Comparison of ENCODE assay signal across 8 cellular contexts in genomic region chr5:151150484-151151262, GRCh38.
A peak's percentile ranks its signal among the peaks of the same experiment; 100 is the strongest.
DNase-seq lines count a peak whose midpoint lies in the region; ATAC-seq and TF ChIP-seq lines count a peak whose summit lies in the region.

No MANE protein-coding gene starts in this region.

- H3K27me3 ChIP-seq in ACC112 (ENCODE audit: insufficient read depth, low read length) (no peaks in the 10 kb centered on the region), brain microvascular endothelial cell (replicated peaks) (no peaks in the 10 kb centered on the region)

- no peaks in the 10 kb centered on the region for H3K9me3 Mint-ChIP-seq in T-helper 1 cell treated with Interleukin-12 subunit alpha and Interleukin-12 subunit beta and Interleukin-4 antibody, amounts not matched to agents 30 μg/mL and 1 μg/mL, for 36 hours
- H3K9me3 Mint-ChIP-seq in memory B cell = no peaks in the 10 kb centered on the region

- TF ChIP-seq CTCF in brain microvascular endothelial cell (IDR thresholded peaks at IDR 0.05; ENCODE audit: low read depth, low read length, missing control alignments) = no peak

- H3K27ac ChIP-seq in ACC112 (ENCODE audit: low read depth, low read length) = peak overlapping the region; percentile 60
- peak overlapping the region; percentile 32 for H3K27ac ChIP-seq in brain microvascular endothelial cell

- peak overlapping the region; percentile 87 for H3K27ac Mint-ChIP-seq in T-helper 1 cell treated with Interleukin-12 subunit alpha and Interleukin-12 subunit beta and Interleukin-4 antibody, amounts not matched to agents 30 μg/mL and 1 μg/mL, for 36 hours
- peak overlapping the region; percentile 93 for H3K27ac Mint-ChIP-seq in memory B cell

- in situ Hi-C loops in brain microvascular endothelial cell (cut with HindIII; ENCODE audit: low pct_ligation_motif_present, low sequenced_read_pairs) = no loop called here

- H3K4me3 ChIP-seq in ACC112 (ENCODE audit: low read depth, low read length) (no peak overlapping the region), brain microvascular endothelial cell (ENCODE audit: low read depth, low read length) (no peak overlapping the region)

- H3K4me1 ChIP-seq in ACC112 (ENCODE audit: control insufficient read depth, insufficient read depth, low read length, unreplicated experiment) = peaks cover 42% of the 10 kb centered on the region

- H3K36me3 Mint-ChIP-seq in T-helper 1 cell treated with Interleukin-12 subunit alpha and Interleukin-12 subunit beta and Interleukin-4 antibody, amounts not matched to agents 30 μg/mL and 1 μg/mL, for 36 hours (ENCODE audit: low read depth) = peaks cover 59% of the 10 kb centered on the region
- peaks cover 23% of the 10 kb centered on the region for H3K36me3 Mint-ChIP-seq in memory B cell

- H3K79me2 ChIP-seq in ACC112 (ENCODE audit: control insufficient read depth, insufficient read depth, low read length, unreplicated experiment) = peaks cover 97% of the 10 kb centered on the region

- H3K4me1 Mint-ChIP-seq in T-helper 1 cell treated with Interleukin-12 subunit alpha and Interleukin-12 subunit beta and Interleukin-4 antibody, amounts not matched to agents 30 μg/mL and 1 μg/mL, for 36 hours (ENCODE audit: low read depth) = peaks cover 83% of the 10 kb centered on the region
- H3K4me1 Mint-ChIP-seq in memory B cell = peaks cover 81% of the 10 kb centered on the region

- DNase-seq in brain microvascular endothelial cell (peak; percentile 34), memory B cell (ENCODE audit: low spot score in 2 of 2) (peak; percentile 30 to 41), T1000 (lab: John Stamatoyannopoulos, UW) (no peak)
- DNase-seq in stimulated activated CD8-positive, alpha-beta memory T cell treated with anti-CD3 and anti-CD28 coated beads, Interleukin-7, amount 100 ng/mL, for 48 hours (ENCODE audit: extremely low read depth in 1 of 2, low read depth in 1 of 2) = peak; percentile 56 to 76

- 0 out of 2 replicates have a peak, but pooled peaks cover 7% of the 10 kb centered on the region for H3K36me3 ChIP-seq in ACC112 (ENCODE audit: insufficient read depth, low read length)
- H3K36me3 ChIP-seq in brain microvascular endothelial cell (replicated peaks) = peaks cover 33% of the 10 kb centered on the region

- no peak overlapping the region for H2AFZ ChIP-seq in ACC112 (ENCODE audit: low read length, unreplicated experiment)

- no peaks in the 10 kb centered on the region for H3K27me3 Mint-ChIP-seq in T-helper 1 cell treated with Interleukin-12 subunit alpha and Interleukin-12 subunit beta and Interleukin-4 antibody, amounts not matched to agents 30 μg/mL and 1 μg/mL, for 36 hours (ENCODE audit: low read depth)
- H3K27me3 Mint-ChIP-seq in memory B cell = no peaks in the 10 kb centered on the region

- peak; percentile 57 for ATAC-seq in GM18868 (IDR thresholded peaks at IDR 0.05; ENCODE audit: unreplicated experiment)
- peak; percentile 70 for ATAC-seq in HG03159 (IDR thresholded peaks at IDR 0.05; ENCODE audit: unreplicated experiment)
- peak; percentile 63 for ATAC-seq in memory B cell (ENCODE audit: low read depth)

- H3K4me3 Mint-ChIP-seq in T-helper 1 cell treated with Interleukin-12 subunit alpha and Interleukin-12 subunit beta and Interleukin-4 antibody, amounts not matched to agents 30 μg/mL and 1 μg/mL, for 36 hours = peak overlapping the region; percentile 68
- peak overlapping the region; percentile 47 for H3K4me3 Mint-ChIP-seq in memory B cell
